Comparison of ENCODE assay signal across 23 cellular contexts in the genomic region with DNA sequence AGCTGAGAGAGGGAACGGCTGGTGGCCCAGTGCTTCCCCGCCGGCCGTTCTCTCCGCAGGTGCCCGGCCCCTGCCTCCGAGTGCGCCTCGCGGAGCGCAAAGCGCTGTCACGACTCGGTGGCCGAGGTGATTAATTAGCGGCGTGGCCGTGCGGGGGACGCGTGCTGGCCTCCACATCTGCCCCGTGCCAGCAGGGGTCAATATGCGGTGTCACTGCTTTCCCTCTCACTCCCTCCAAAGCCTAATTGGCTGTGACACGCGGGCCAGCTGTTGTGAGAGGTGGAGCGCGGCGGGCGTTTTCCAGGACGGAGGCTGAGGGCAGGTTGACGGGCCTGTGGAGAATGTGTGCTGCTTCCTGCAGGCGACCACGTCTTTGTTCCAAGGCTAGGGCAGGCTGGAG.
DNase-seq lines count a peak whose midpoint lies in the region; ATAC-seq and TF ChIP-seq lines count a peak whose summit lies in the region.
"Had no signal": no experiment of that assay in that cellular context is flagged by ENCODE, and none has a peak within 500 bp of the region (broad histone marks: within the 10 kb centered on the region; RNA-seq: fewer than 3 reads in every experiment).

No MANE protein-coding gene starts in this region.

- H2BK120ac ChIP-seq in neuronal stem cell (ENCODE audit: low read depth, low read length), result no peak overlapping the region

- H4K91ac ChIP-seq in neuronal stem cell (ENCODE audit: low read depth, low read length, poor library complexity), result no peak overlapping the region

- no peaks in the 10 kb centered on the region for H3K27me3 ChIP-seq in SJSA1 (replicated peaks)
- H3K27me3 ChIP-seq in iPS-18a (ENCODE audit: control insufficient read depth, insufficient read depth, low read length), result peaks cover 55% of the 10 kb centered on the region
- peaks cover 0 to 45% (median 24%) of the 10 kb centered on the region in 3 experiments for H3K27me3 ChIP-seq in neuronal stem cell (ENCODE audit: control insufficient read depth in 3 of 3, insufficient read depth in 3 of 3, low read depth in 1 of 3, low read length in 3 of 3)

- H3K27ac ChIP-seq in SJSA1 (peak overlapping the region; percentile 48), iPS-18a (ENCODE audit: low read length) (no peak overlapping the region), neuronal stem cell (replicated peaks; ENCODE audit: low read length) (no peak overlapping the region), coronary artery (no peak overlapping the region)
- H3K27ac ChIP-seq: brain microvascular endothelial cell had no signal

- no peaks in the 10 kb centered on the region for H3K79me1 ChIP-seq in neuronal stem cell (ENCODE audit: low read depth, low read length)

- H3K36me3 ChIP-seq in SJSA1, result no peaks in the 10 kb centered on the region
- H3K36me3 ChIP-seq in iPS-18a (ENCODE audit: control insufficient read depth, low read depth, low read length), result no peaks in the 10 kb centered on the region
- H3K36me3 ChIP-seq in neuronal stem cell (replicated peaks in 1 of 2; ENCODE audit: control insufficient read depth in 2 of 2, insufficient read depth in 2 of 2, low read length in 2 of 2), result no peaks in the 10 kb centered on the region
- H3K36me3 ChIP-seq: brain microvascular endothelial cell had no signal

- peak overlapping the region; percentile 32 for H3K23ac ChIP-seq in neuronal stem cell (ENCODE audit: low read depth, low read length, poor library complexity)

- H3K18ac ChIP-seq in neuronal stem cell (ENCODE audit: low read length), result peak overlapping the region; percentile 90

- H3K9ac ChIP-seq in iPS-18a (ENCODE audit: low read length), result no peak overlapping the region
- H3K9ac ChIP-seq in neuronal stem cell (ENCODE audit: low read depth, low read length, poor library complexity), result no peak overlapping the region

- no peak for DNase-seq in HEK293T (ENCODE audit: extremely low spot score)
- DNase-seq in SJSA1 (ENCODE audit: low read depth in 1 of 2, low spot score in 2 of 2), result no peak
- peak; percentile 21 for DNase-seq in neuronal stem cell (ENCODE audit: low spot score)
- DNase-seq in NK-92 treated with Interleukin-12 subunit alpha and Interleukin-12 subunit beta, amount 100 ng/mL, for 24 hours (lab: John Stamatoyannopoulos, UW), result no peak
- no peak for DNase-seq in stimulated activated naive CD4-positive, alpha-beta T cell (lab: John Stamatoyannopoulos, UW)
- DNase-seq in coronary artery (ENCODE audit: low spot score), result no peak
- DNase-seq: activated CD4-positive, alpha-beta T cell treated with anti-CD3 and anti-CD28 coated beads for 48 hours; activated CD8-positive, alpha-beta memory T cell treated with anti-CD3 and anti-CD28 coated beads, Interleukin-2, amount 10 ng/mL, durations not matched to agents 7 days and 5 days; activated naive CD8-positive, alpha-beta T cell treated with anti-CD3 and anti-CD28 coated beads, Interleukin-2, amount 10 ng/mL, durations not matched to agents 7 days and 5 days; COR-L47; cortex of kidney; GDM1; hippocampal formation; KG1; MV-4-11; NCI-H2081; NCI-H446 treated with DMSO at 0.1 percent for 48 hours; stimulated activated CD4-positive, alpha-beta T cell treated with anti-CD3 and anti-CD28 coated beads, Interleukin-2, amount 100 ng/mL, for 24 hours had no signal

- H3K4ac ChIP-seq in neuronal stem cell (ENCODE audit: low read length), result no peak overlapping the region

- H2AK5ac ChIP-seq in neuronal stem cell (ENCODE audit: low read depth, low read length), result no peak overlapping the region

- no peak overlapping the region for H2BK12ac ChIP-seq in neuronal stem cell (ENCODE audit: low read length)

- H3K4me1 ChIP-seq in SJSA1 (replicated peaks) (peaks cover 16% of the 10 kb centered on the region), iPS-18a (ENCODE audit: control insufficient read depth, low read depth, low read length) (peaks cover 8% of the 10 kb centered on the region), neuronal stem cell (ENCODE audit: control insufficient read depth in 2 of 2, insufficient read depth in 1 of 2, low read depth in 1 of 2, low read length in 2 of 2) (peaks cover 0 to 3% of the 10 kb centered on the region in 2 donors)

- H3K4me3 ChIP-seq in SJSA1 (no peak overlapping the region), iPS-18a (ENCODE audit: low read length) (peak overlapping the region; percentile 48), neuronal stem cell (ENCODE audit: low read length in 2 of 2) (peak overlapping the region in 1 of 2 donors; percentile 67), coronary artery (no peak overlapping the region)

- ATAC-seq in GM21367 (IDR thresholded peaks at IDR 0.05; ENCODE audit: unreplicated experiment), result no peak
- ATAC-seq: activated CD8-positive, alpha-beta memory T cell treated with anti-CD3 and anti-CD28 coated beads, Interleukin-2, amount 10 ng/mL, durations not matched to agents 7 days and 5 days; activated T-helper 17 cell treated with anti-CD3 and anti-CD28 coated beads, Interleukin-2, amount 50 U/mL, for 72 hours; left lobe of liver had no signal

- no CpG with 5 or more reads among the region's 33 CpGs for WGBS in neuronal stem cell (ENCODE audit: extremely low coverage in 2 of 2, insufficient read length in 2 of 2, insufficient replicate concordance in 1 of 2), 2 donors

- CTCF ChIA-PET in HEK293T (lab: Yijun Ruan, JAX), result interaction anchor here (1.0 to 1.5 kb wide), 2 partner anchors 12 to 250 kb away, joined by 3 to 5 read pairs; no protein-coding TSS in a partner anchor

- H2BK15ac ChIP-seq in neuronal stem cell (ENCODE audit: low read length), result no peak overlapping the region

- no peak for TF ChIP-seq CTCF in coronary artery (IDR thresholded peaks at IDR 0.05)

- H2BK5ac ChIP-seq in neuronal stem cell (ENCODE audit: low read length), result no peak overlapping the region

- H3K4me2 ChIP-seq in neuronal stem cell (ENCODE audit: insufficient read depth, low read length, poor library complexity, severe bottlenecking), result peak overlapping the region; percentile 58

- H3K9me3 ChIP-seq in SJSA1 (replicated peaks) (no peaks in the 10 kb centered on the region), iPS-18a (ENCODE audit: control insufficient read depth, low read depth, low read length) (no peaks in the 10 kb centered on the region), neuronal stem cell (replicated peaks in 1 of 2; ENCODE audit: control insufficient read depth in 2 of 2, insufficient read depth in 1 of 2, low read depth in 1 of 2, low read length in 2 of 2) (no peaks in the 10 kb centered on the region)

- peak overlapping the region; percentile 30 for H2AFZ ChIP-seq in neuronal stem cell (ENCODE audit: low read length)

- POLR2A ChIA-PET in HEK293T (lab: Yijun Ruan, JAX), result no interaction called here

- H4K8ac ChIP-seq in neuronal stem cell (ENCODE audit: low read depth, low read length), result no peak overlapping the region

- H3K14ac ChIP-seq in neuronal stem cell (ENCODE audit: low read length), result peak overlapping the region; percentile 59

TF ChIP-seq in HEK293T, 16 proteins besides CTCF, POLR2A, EP300 and RAD21:
- TF ChIP-seq, protein P1, sequence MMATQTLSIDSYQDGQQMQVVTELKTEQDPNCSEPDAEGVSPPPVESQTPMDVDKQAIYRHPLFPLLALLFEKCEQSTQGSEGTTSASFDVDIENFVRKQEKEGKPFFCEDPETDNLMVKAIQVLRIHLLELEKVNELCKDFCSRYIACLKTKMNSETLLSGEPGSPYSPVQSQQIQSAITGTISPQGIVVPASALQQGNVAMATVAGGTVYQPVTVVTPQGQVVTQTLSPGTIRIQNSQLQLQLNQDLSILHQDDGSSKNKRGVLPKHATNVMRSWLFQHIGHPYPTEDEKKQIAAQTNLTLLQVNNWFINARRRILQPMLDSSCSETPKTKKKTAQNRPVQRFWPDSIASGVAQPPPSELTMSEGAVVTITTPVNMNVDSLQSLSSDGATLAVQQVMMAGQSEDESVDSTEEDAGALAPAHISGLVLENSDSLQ (IDR thresholded peaks at IDR 0.05), result peak; percentile 29; the same call in 1 of the 2 replicates
- no peak for TF ChIP-seq FOXM1 (IDR thresholded peaks at IDR 0.05; ENCODE audit: borderline replicate concordance)
